ENCODE assay signal across 36 cellular contexts in genomic region chr17:55555772-55556171, GRCh38. TPM values are rescaled to one million over a fixed set of nuclear protein-coding genes. Genes with fewer than 3 reads are reported as not detected.
"Had no signal": no experiment of that assay in that cellular context is flagged by ENCODE, and none has a peak within 500 bp of the region (broad histone marks: within the 10 kb centered on the region; RNA-seq: fewer than 3 reads in every experiment).

No MANE protein-coding gene starts in this region.

- H3K4me3 Mint-ChIP-seq: activated CD4-positive, alpha-beta memory T cell treated with anti-CD3 and anti-CD28 coated beads, Interleukin-2, amount 10 ng/mL, durations not matched to agents 7 days and 5 days; activated CD8-positive, alpha-beta memory T cell treated with anti-CD3 and anti-CD28 coated beads, Interleukin-2, amount 10 ng/mL, durations not matched to agents 7 days and 5 days; activated naive CD4-positive, alpha-beta T cell treated with anti-CD3 and anti-CD28 coated beads for 36 hours; activated T-cell treated with anti-CD3 and anti-CD28 coated beads, Interleukin-2, amount 50 U/mL, for 24 hours had no signal

- FAIRE-seq: astrocyte, bronchial epithelial cell had no signal

- ATAC-seq: activated CD8-positive, alpha-beta memory T cell treated with anti-CD3 and anti-CD28 coated beads, Interleukin-2, amount 10 ng/mL, durations not matched to agents 7 days and 5 days; activated naive CD4-positive, alpha-beta T cell treated with anti-CD3 and anti-CD28 coated beads, Interleukin-2, amount 50 U/mL, for 72 hours; body of pancreas had no signal

- H3K4me1 ChIP-seq: adrenal gland, body of pancreas, SJCRH30 had no signal

- H3K4me3 ChIP-seq: adrenal gland, body of pancreas, MG63, PC-9, SJCRH30, SK-N-MC had no signal

- H3K4me1 Mint-ChIP-seq: activated CD4-positive, alpha-beta memory T cell treated with anti-CD3 and anti-CD28 coated beads, Interleukin-2, amount 10 ng/mL, durations not matched to agents 7 days and 5 days; activated CD8-positive, alpha-beta memory T cell treated with anti-CD3 and anti-CD28 coated beads, Interleukin-2, amount 10 ng/mL, durations not matched to agents 7 days and 5 days had no signal

- H3K27me3 ChIP-seq: body of pancreas, SJCRH30 had no signal

- H3K36me3 Mint-ChIP-seq: activated CD8-positive, alpha-beta memory T cell treated with anti-CD3 and anti-CD28 coated beads, Interleukin-2, amount 10 ng/mL, durations not matched to agents 7 days and 5 days; activated naive CD4-positive, alpha-beta T cell treated with anti-CD3 and anti-CD28 coated beads, Interleukin-2, amount 50 U/mL, for 72 hours had no signal

- H3K36me3 ChIP-seq: adrenal gland, MG63, SJCRH30, WERI-Rb-1 had no signal

- H3K27ac ChIP-seq: adrenal gland, body of pancreas, PC-9, SJCRH30, SK-N-MC, WERI-Rb-1 had no signal

- H2AFZ ChIP-seq: PC-9 had no signal

- H3K9me3 ChIP-seq: adrenal gland, body of pancreas, MG63, SJCRH30 had no signal

- H3K4me2 ChIP-seq: PC-9 had no signal

- H3K9me3 Mint-ChIP-seq: activated CD4-positive, alpha-beta memory T cell treated with anti-CD3 and anti-CD28 coated beads, Interleukin-2, amount 10 ng/mL, durations not matched to agents 7 days and 5 days; activated naive CD4-positive, alpha-beta T cell treated with anti-CD3 and anti-CD28 coated beads for 36 hours; activated T-cell treated with anti-CD3 and anti-CD28 coated beads, Interleukin-2, amount 50 U/mL, for 24 hours had no signal

- DNase-seq: activated CD4-positive, alpha-beta memory T cell treated with anti-CD3 and anti-CD28 coated beads, Interleukin-2, amount 10 ng/mL, durations not matched to agents 7 days and 5 days; activated CD4-positive, alpha-beta T cell treated with anti-CD3 and anti-CD28 coated beads for 1 hour; activated CD4-positive, alpha-beta T cell treated with anti-CD3 and anti-CD28 coated beads for 48 hours; activated CD4-positive, CD25-positive, alpha-beta regulatory T cell; activated CD8-positive, alpha-beta memory T cell treated with anti-CD3 and anti-CD28 coated beads for 24 hours; activated CD8-positive, alpha-beta memory T cell treated with anti-CD3 and anti-CD28 coated beads, Interleukin-2, amount 10 ng/mL, durations not matched to agents 7 days and 5 days; activated CD8-positive, alpha-beta memory T cell treated with anti-CD3 and anti-CD28 coated beads, Interleukin-2, amount 50 U/mL, for 48 hours; activated gamma-delta T cell treated with Interleukin-2 at 50 U/mL for 16 hours; activated naive CD4-positive, alpha-beta T cell treated with anti-CD3 and anti-CD28 coated beads for 36 hours; activated T-cell treated with anti-CD3 and anti-CD28 coated beads, Interleukin-2, amount 50 U/mL, for 24 hours; adrenal gland; body of pancreas; caudate nucleus; cerebellar nuclear complex; Kasumi-1; KBM-7; MG63; NCI-H1048; NCI-H1436 treated with DMSO at 0.1 percent for 48 hours; NCI-H1694 treated with DMSO at 0.1 percent for 48 hours; NCI-H2029; NCI-H2171; NCI-H446 treated with DMSO at 0.1 percent for 48 hours; NCI-H524; PC-9; SHP77; SJCRH30; T1000; WERI-Rb-1 had no signal

- H3K27ac Mint-ChIP-seq: activated CD4-positive, alpha-beta memory T cell treated with anti-CD3 and anti-CD28 coated beads, Interleukin-2, amount 10 ng/mL, durations not matched to agents 7 days and 5 days; activated CD8-positive, alpha-beta memory T cell treated with anti-CD3 and anti-CD28 coated beads, Interleukin-2, amount 10 ng/mL, durations not matched to agents 7 days and 5 days; activated naive CD4-positive, alpha-beta T cell treated with anti-CD3 and anti-CD28 coated beads for 36 hours; activated naive CD4-positive, alpha-beta T cell treated with anti-CD3 and anti-CD28 coated beads, Interleukin-2, amount 50 U/mL, for 72 hours; activated T-cell treated with anti-CD3 and anti-CD28 coated beads, Interleukin-2, amount 50 U/mL, for 24 hours had no signal

RNA-seq across cellular contexts. Expression of gene SMIM36, which starts 44.5 kb away (rescaled TPM):
- total RNA-seq: activated CD4-positive, alpha-beta memory T cell treated with anti-CD3 and anti-CD28 coated beads, Interleukin-2, amount 10 ng/mL, durations not matched to agents 7 days and 5 days; activated CD8-positive, alpha-beta memory T cell treated with anti-CD3 and anti-CD28 coated beads, Interleukin-2, amount 10 ng/mL, durations not matched to agents 7 days and 5 days; activated naive CD4-positive, alpha-beta T cell treated with anti-CD3 and anti-CD28 coated beads for 36 hours; activated naive CD4-positive, alpha-beta T cell treated with anti-CD3 and anti-CD28 coated beads, Interleukin-2, amount 50 U/mL, for 72 hours; adrenal gland; astrocyte; body of pancreas; bronchial epithelial cell; OCI-LY7; PC-9; SJCRH30; T-helper 1 cell treated with Interleukin-12 subunit alpha and Interleukin-12 subunit beta and Interleukin-4 antibody, amounts not matched to agents 30 ng/mL and 1 ng/mL, for 36 hours; T-helper 2 cell treated with Interferon-gamma antibody and Interleukin-4, amounts not matched to agents 100 ng/mL and 5 ng/mL, for 36 hours had no signal
- polyA plus RNA-seq: adrenal gland had no signal
